Comparison of ENCODE assay signal across 23 cellular contexts in the genomic region with DNA sequence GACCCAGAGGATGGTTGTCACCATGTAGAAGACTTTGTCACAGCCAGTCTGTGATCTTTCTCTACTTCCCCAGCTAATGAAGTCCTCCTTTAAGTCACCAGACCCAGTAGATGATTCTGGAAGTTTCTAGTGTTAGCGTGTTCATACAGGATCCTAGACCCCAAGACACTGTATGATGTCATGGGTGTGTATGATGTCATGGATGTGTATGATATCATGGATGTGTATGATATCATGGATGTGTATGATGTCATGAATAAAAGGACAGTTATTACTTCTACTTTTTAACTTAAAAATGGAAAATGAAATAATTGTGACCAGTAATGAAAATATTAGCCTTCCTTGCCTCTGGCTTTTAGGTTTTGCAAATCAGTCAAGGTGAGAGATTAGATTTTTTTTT.
"Had no signal": no experiment of that assay in that cellular context is flagged by ENCODE, and none has a peak within 500 bp of the region (broad histone marks: within the 10 kb centered on the region; RNA-seq: fewer than 3 reads in every experiment).

No MANE protein-coding gene starts in this region.

- H3K27me3 ChIP-seq: breast epithelium, heart left ventricle, ovary, thyroid gland had no signal

- FAIRE-seq: frontal cortex, urothelium cell line had no signal

- H3K36me3 Mint-ChIP-seq: activated naive CD8-positive, alpha-beta T cell; immature natural killer cell; stimulated activated naive B cell treated with anti-CD40 and anti-IgM and Interleukin-4, amounts not matched to agents 10 μg/mL and 1 μg/mL and 100 μg/mL, for 72 hours had no signal

- ATAC-seq: activated T-cell treated with anti-CD3 and anti-CD28 coated beads, Interleukin-2, amount 50 U/mL, for 72 hours; effector memory CD8-positive, alpha-beta T cell; heart left ventricle; left colon; stimulated activated naive B cell treated with anti-CD40 and anti-IgM and Interleukin-4, amounts not matched to agents 10 μg/mL and 1 μg/mL and 100 μg/mL, for 72 hours had no signal

- H3K4me1 Mint-ChIP-seq: activated CD4-positive, alpha-beta T cell treated with anti-CD3 and anti-CD28 coated beads, Interleukin-2, amount 10 ng/mL, durations not matched to agents 7 days and 5 days; immature natural killer cell; stimulated activated naive B cell treated with anti-CD40 and anti-IgM and Interleukin-4, amounts not matched to agents 10 μg/mL and 1 μg/mL and 100 μg/mL, for 72 hours had no signal

- H3K27ac ChIP-seq: breast epithelium, epithelial cell of prostate, ovary, thyroid gland had no signal

- H3K4me1 ChIP-seq: breast epithelium, heart left ventricle, thyroid gland had no signal

- H3K9me3 ChIP-seq: breast epithelium, heart left ventricle, ovary, thyroid gland had no signal

- H3K27ac Mint-ChIP-seq: activated CD4-positive, alpha-beta T cell treated with anti-CD3 and anti-CD28 coated beads, Interleukin-2, amount 10 ng/mL, durations not matched to agents 7 days and 5 days; activated naive CD8-positive, alpha-beta T cell; activated T-cell treated with anti-CD3 and anti-CD28 coated beads, Interleukin-2, amount 50 U/mL, for 72 hours; effector memory CD8-positive, alpha-beta T cell; immature natural killer cell; stimulated activated naive B cell treated with anti-CD40 and anti-IgM and Interleukin-4, amounts not matched to agents 10 μg/mL and 1 μg/mL and 100 μg/mL, for 72 hours had no signal

- DNase-seq: activated CD4-positive, alpha-beta T cell treated with anti-CD3 and anti-CD28 coated beads, Interleukin-2, amount 10 ng/mL, durations not matched to agents 7 days and 5 days; activated CD4-positive, CD25-positive, alpha-beta regulatory T cell; activated CD8-positive, alpha-beta memory T cell treated with anti-CD3 and anti-CD28 coated beads, Interleukin-2, amount 50 U/mL, for 48 hours; activated gamma-delta T cell; activated T-cell treated with anti-CD3 and anti-CD28 coated beads, Interleukin-2, amount 50 U/mL, for 72 hours; amygdala; dermis blood vessel endothelial cell; effector memory CD8-positive, alpha-beta T cell; heart left ventricle; immature natural killer cell; left colon; ovary; stimulated activated CD4-positive, alpha-beta T cell treated with anti-CD3 and anti-CD28 coated beads, Interleukin-2, amount 100 ng/mL, for 48 hours; stimulated activated naive B cell treated with anti-CD40 and anti-IgM and Interleukin-4, amounts not matched to agents 10 μg/mL and 1 μg/mL and 100 μg/mL, for 72 hours; T-helper 2 cell; thyroid gland had no signal

- H3K27me3 Mint-ChIP-seq: activated CD4-positive, alpha-beta T cell treated with anti-CD3 and anti-CD28 coated beads, Interleukin-2, amount 10 ng/mL, durations not matched to agents 7 days and 5 days; activated naive CD8-positive, alpha-beta T cell; effector memory CD8-positive, alpha-beta T cell; stimulated activated naive B cell treated with anti-CD40 and anti-IgM and Interleukin-4, amounts not matched to agents 10 μg/mL and 1 μg/mL and 100 μg/mL, for 72 hours had no signal

- H3K4me3 ChIP-seq: breast epithelium, heart left ventricle, lung, ovary, thyroid gland had no signal

- H3K9me3 Mint-ChIP-seq: activated CD4-positive, alpha-beta T cell treated with anti-CD3 and anti-CD28 coated beads, Interleukin-2, amount 10 ng/mL, durations not matched to agents 7 days and 5 days had no signal

- H3K36me3 ChIP-seq: breast epithelium, heart left ventricle, ovary, thyroid gland had no signal

- H3K4me3 Mint-ChIP-seq: activated CD4-positive, alpha-beta T cell treated with anti-CD3 and anti-CD28 coated beads, Interleukin-2, amount 10 ng/mL, durations not matched to agents 7 days and 5 days; activated naive CD8-positive, alpha-beta T cell; activated T-cell treated with anti-CD3 and anti-CD28 coated beads, Interleukin-2, amount 50 U/mL, for 72 hours; effector memory CD8-positive, alpha-beta T cell; immature natural killer cell; neural crest cell; stimulated activated naive B cell treated with anti-CD40 and anti-IgM and Interleukin-4, amounts not matched to agents 10 μg/mL and 1 μg/mL and 100 μg/mL, for 72 hours had no signal
